Comparison of ENCODE assay signal across 9 cellular contexts in genomic region chr1:11058595-11059165, GRCh38. TPM values are rescaled to one million over a fixed set of nuclear protein-coding genes. Genes with fewer than 3 reads are reported as not detected.
DNase-seq lines count a peak whose midpoint lies in the region; ATAC-seq, FAIRE-seq and TF ChIP-seq lines count a peak whose summit lies in the region.
"Had no signal": no experiment of that assay in that cellular context is flagged by ENCODE, and none has a peak within 500 bp of the region (broad histone marks: within the 10 kb centered on the region; RNA-seq: fewer than 3 reads in every experiment).

No MANE protein-coding gene starts in this region.

- H4K20me1 ChIP-seq in BLaER1 (peaks cover 28% of the 10 kb centered on the region), K562 (replicated peaks; ENCODE audit: control insufficient read depth, insufficient read depth, low read length) (peaks cover 7% of the 10 kb centered on the region)

- in situ Hi-C loops in K562 (cut with MboI), result no loop called here

- peaks cover 11 to 14% (median 14%) of the 10 kb centered on the region in 3 donors for H3K4me1 Mint-ChIP-seq in IgD-negative memory B cell

- H3K36me3 ChIP-seq in BLaER1, result peaks cover 67% of the 10 kb centered on the region
- H3K36me3 ChIP-seq in K562 (ENCODE audit: control insufficient read depth, insufficient read depth, low read length), result peaks cover 63% of the 10 kb centered on the region; the same call in 2 of the 3 replicates
- peaks cover 9% of the 10 kb centered on the region for H3K36me3 ChIP-seq in muscle layer of colon (ENCODE audit: insufficient read depth, low read length)

- H3K4me3 Mint-ChIP-seq in IgD-negative memory B cell, result peak overlapping the region; percentile 89 to 100 (median 97)

- no peak for TF ChIP-seq RAD21 in K562 (CRISPR knock-in tag; conservative IDR thresholded peaks at IDR 0.05 in 1 of 2, IDR thresholded peaks at IDR 0.05 in 1 of 2)

- H3K36me3 Mint-ChIP-seq in IgD-negative memory B cell, result peaks cover 3% of the 10 kb centered on the region

- no peak for TF ChIP-seq EP300 in K562 (IDR thresholded peaks at IDR 0.05; ENCODE audit: low read length)

- H3K27ac Mint-ChIP-seq in IgD-negative memory B cell, result peak overlapping the region in 1 of 3 donors; percentile 92

- H3K4me3 ChIP-seq in BLaER1, result peak overlapping the region; percentile 100
- H3K4me3 ChIP-seq in K562, result peak overlapping the region; percentile 99
- peak overlapping the region; percentile 52 to 58 for H3K4me3 ChIP-seq in muscle layer of colon (ENCODE audit: low read depth in 1 of 2, low read length in 2 of 2)

- H3K4me1 ChIP-seq in BLaER1 (peaks cover 33% of the 10 kb centered on the region), K562 (replicated peaks in 1 of 2; ENCODE audit: control insufficient read depth in 2 of 2, insufficient read depth in 2 of 2, low read length in 2 of 2) (peaks cover 8 to 63% of the 10 kb centered on the region in 2 experiments; a peak in 4 of 5 replicates), muscle layer of colon (ENCODE audit: insufficient read depth, low read length) (peaks cover 19% of the 10 kb centered on the region)

- WGBS in K562 (ENCODE audit: insufficient coverage, low coverage, missing lambda C conversion rate), result 22% methylated on average over 25 of the region's 28 CpGs

- H3K27me3 ChIP-seq in BLaER1, result no peaks in the 10 kb centered on the region
- no peaks in the 10 kb centered on the region for H3K27me3 ChIP-seq in K562 (ENCODE audit: control insufficient read depth in 2 of 2, insufficient read depth in 2 of 2, low read length in 2 of 2)
- no peaks in the 10 kb centered on the region for H3K27me3 ChIP-seq in muscle layer of colon (ENCODE audit: control insufficient read depth in 1 of 2, insufficient read depth in 2 of 2, low read length in 2 of 2)

- TSS peak; percentile 54 for BruUV-seq in K562 (replicated peaks; lab: Mats Ljungman, UMichigan)

- FAIRE-seq in K562 (lab: Jason Lieb, UNC) (no peak), RCC 7860 (lab: Jason Lieb, UNC) (no peak)

- ATAC-seq in K562, result no peak

- no peaks in the 10 kb centered on the region for H3K9me1 ChIP-seq in K562 (ENCODE audit: control insufficient read depth, insufficient read depth, low read length)

- H3K9ac ChIP-seq in BLaER1 (peak overlapping the region; percentile 97), K562 (ENCODE audit: insufficient read depth in 1 of 2, low read depth in 2 of 2, low read length in 2 of 2) (peak overlapping the region; percentile 82 to 97), muscle layer of colon (ENCODE audit: low read length) (no peak overlapping the region)

- TF ChIP-seq CTCF in K562 (IDR thresholded peaks at IDR 0.05 in 2 of 3, conservative IDR thresholded peaks at IDR 0.05 in 1 of 3; ENCODE audit: insufficient read depth in 2 of 3, low read depth in 1 of 3, low read length in 3 of 3), result no peak
- no peak for TF ChIP-seq CTCF in GM20000 (IDR thresholded peaks at IDR 0.05; ENCODE audit: extremely low read depth, missing control alignments)
- no peak for TF ChIP-seq CTCF in GM10248 (IDR thresholded peaks at IDR 0.05; ENCODE audit: control extremely low read depth, extremely low read depth, low read depth, missing control alignments)

- H3K27ac ChIP-seq in BLaER1 (peak overlapping the region; percentile 96), K562 (ENCODE audit: extremely low read depth, low read depth, low read length) (peak overlapping the region; percentile 79), muscle layer of colon (ENCODE audit: low read depth, low read length) (no peak overlapping the region)

- H3K4me2 ChIP-seq in BLaER1 (peak overlapping the region; percentile 93), K562 (ENCODE audit: insufficient read depth, low read length) (peak overlapping the region; percentile 92)

- no peaks in the 10 kb centered on the region for H3K27me3 Mint-ChIP-seq in IgD-negative memory B cell

- POLR2A ChIA-PET in K562 (lab: Yijun Ruan, JAX), result interaction anchor here (0.6 kb wide), 1 partner anchor 131 kb away, joined by 3 read pairs; the partner anchor contains the start of gene ANGPTL7
- POLR2A ChIA-PET in GM10248 (lab: Yijun Ruan, JAX), result no interaction called here

- CTCF ChIA-PET in K562 (lab: Yijun Ruan, JAX; ENCODE audit: low intra/inter-chr PET ratio), result no interaction called here
- CTCF ChIA-PET in GM10248 (lab: Yijun Ruan, JAX), result interaction anchor here (3.5 kb wide), 1 partner anchor 22 kb away, joined by 37 read pairs; no protein-coding TSS in a partner anchor

- no peak for TF ChIP-seq POLR2A in K562 (conservative IDR thresholded peaks at IDR 0.05)

- peaks cover 44% of the 10 kb centered on the region for H3K79me2 ChIP-seq in K562 (ENCODE audit: control insufficient read depth, insufficient read depth, low read length)

- H3K9me3 ChIP-seq in BLaER1, result no peaks in the 10 kb centered on the region
- no peaks in the 10 kb centered on the region for H3K9me3 ChIP-seq in K562 (replicated peaks; ENCODE audit: control insufficient read depth, insufficient read depth, low read depth, low read length)
- H3K9me3 ChIP-seq in muscle layer of colon (ENCODE audit: low read length), result no peaks in the 10 kb centered on the region

- DNase-seq in K562 (ENCODE audit: extremely low read depth in 1 of 4, low spot score in 3 of 4), result peak in 1 of 4 experiments; percentile 37
- no peak for DNase-seq in GM20000 (ENCODE audit: low spot score)
- no peak for DNase-seq in RCC 7860 (ENCODE audit: low spot score)
- no peak for DNase-seq in GM10248 (ENCODE audit: extremely low spot score)
- no peak for DNase-seq in NAMALWA (ENCODE audit: low spot score)

- no peak overlapping the region for H2AFZ ChIP-seq in K562 (ENCODE audit: low read depth, low read length)

- H3K9me3 Mint-ChIP-seq in IgD-negative memory B cell, result no peaks in the 10 kb centered on the region

- intact Hi-C loops in K562 (cut with micrococcal nuclease), result no loop called here

RNA-seq across cellular contexts. Expression of gene SRM, which starts 1.1 kb away (rescaled TPM):
- polyA plus RNA-seq in IgD-negative memory B cell (93.4 TPM), K562 (2011; rRNA removed) (51.5 and 53.4 TPM in 2 replicates), K562 (2014; fragmentation: Illumina TruSeq; extraction: Trizol) (296 and 340 TPM in 2 replicates), K562 (2014; fragmentation: Nextera tagmentation; extraction: Ambion mirVana) (10 to 100 TPM; 23.9 to 34.1 TPM), K562 (2014; rRNA removed) (143 and 176 TPM in 2 replicates)
- total RNA-seq in K562 (2011; cell fraction: chromatin; rRNA removed; ENCODE audit: low replicate concordance), result 25.5 and 107 TPM in 2 replicates
- 109 and 122 TPM in 2 replicates for total RNA-seq in K562 (2011; cell fraction: nucleolus; rRNA removed)
- total RNA-seq in K562 (2011; cell fraction: nucleoplasm; rRNA removed), result 64.7 and 103 TPM in 2 replicates
- total RNA-seq in K562 (2014; rRNA removed) (93.2 and 164 TPM in 2 replicates), K562 (2014; rRNA removed; fragmentation: Illumina TruSeq; extraction: Trizol) (36.1 and 40.4 TPM in 2 replicates), K562 (2015; rRNA removed; fragmentation: Illumina TruSeq; extraction: Trizol) (82.5 and 95.0 TPM in 2 replicates), K562 (2021) (373 and 403 TPM in 2 replicates)
- polyA plus RNA-seq in K562 (2011; cell fraction: cytosol; rRNA removed), result 100 and 208 TPM in 2 replicates
- 62.9 and 103 TPM in 2 replicates for polyA plus RNA-seq in K562 (2011; cell fraction: nucleus; rRNA removed)
- polyA plus RNA-seq in K562 (2012), result 211 and 367 TPM in 2 replicates
- 55.4 and 73.9 TPM in 2 replicates for polyA minus RNA-seq in K562 (2011; rRNA and poly(A)+ RNA removed)
- 241 and 294 TPM in 2 replicates for polyA minus RNA-seq in K562 (2011; cell fraction: cytosol; rRNA and poly(A)+ RNA removed)
- 35.8 and 45.7 TPM in 2 replicates for polyA minus RNA-seq in K562 (2011; cell fraction: nucleus; rRNA and poly(A)+ RNA removed)

RNA-seq across cellular contexts. Expression of gene MASP2, which starts 11.6 kb away (rescaled TPM):
- polyA plus RNA-seq in IgD-negative memory B cell, result not detected
- total RNA-seq in K562 (2011; cell fraction: chromatin; rRNA removed; ENCODE audit: low replicate concordance), result 0.49 and 1.1 TPM in 2 replicates
- 0.33 and 0.39 TPM in 2 replicates for total RNA-seq in K562 (2011; cell fraction: nucleolus; rRNA removed)
- 0.37 and 0.38 TPM in 2 replicates for total RNA-seq in K562 (2011; cell fraction: nucleoplasm; rRNA removed)
- 0.08 TPM in 1 of 2 replicates, not detected in the other for total RNA-seq in K562 (2014; rRNA removed)
- 0.07 TPM in 1 of 2 replicates, not detected in the other for total RNA-seq in K562 (2014; rRNA removed; fragmentation: Illumina TruSeq; extraction: Trizol)
- not detected in 2 replicates for total RNA-seq in K562 (2015; rRNA removed; fragmentation: Illumina TruSeq; extraction: Trizol)
- total RNA-seq in K562 (2021), result 0.09 and 0.27 TPM in 2 replicates
- 0.03 TPM in 1 of 2 replicates, not detected in the other for polyA plus RNA-seq in K562 (2011; rRNA removed)
- 0.03 and 0.09 TPM in 2 replicates for polyA plus RNA-seq in K562 (2011; cell fraction: cytosol; rRNA removed)
- 0.14 and 0.28 TPM in 2 replicates for polyA plus RNA-seq in K562 (2011; cell fraction: nucleus; rRNA removed)
- polyA plus RNA-seq in K562 (2012), result 0.76 and 1.9 TPM in 2 replicates
- not detected in 2 replicates for polyA plus RNA-seq in K562 (2014; fragmentation: Illumina TruSeq; extraction: Trizol)
- polyA plus RNA-seq in K562 (2014; fragmentation: Nextera tagmentation; extraction: Ambion mirVana), result under 1 TPM; 0.01 to 0.06 TPM
- 0.11 and 0.23 TPM in 2 replicates for polyA plus RNA-seq in K562 (2014; rRNA removed)
- polyA minus RNA-seq in K562 (2011; rRNA and poly(A)+ RNA removed), result not detected in 2 replicates
- polyA minus RNA-seq in K562 (2011; cell fraction: cytosol; rRNA and poly(A)+ RNA removed), result not detected in 2 replicates
- 0.11 and 0.13 TPM in 2 replicates for polyA minus RNA-seq in K562 (2011; cell fraction: nucleus; rRNA and poly(A)+ RNA removed)
- total RNA-seq: myocyte had no signal

RNA-seq across cellular contexts. Expression of gene EXOSC10, which starts 41.0 kb away (rescaled TPM):
- 42.2 TPM for polyA plus RNA-seq in IgD-negative memory B cell
- 296 and 313 TPM in 2 replicates for total RNA-seq in K562 (2011; cell fraction: chromatin; rRNA removed; ENCODE audit: low replicate concordance)
- 135 and 164 TPM in 2 replicates for total RNA-seq in K562 (2011; cell fraction: nucleolus; rRNA removed)
- 188 and 208 TPM in 2 replicates for total RNA-seq in K562 (2011; cell fraction: nucleoplasm; rRNA removed)
- 123 and 125 TPM in 2 replicates for total RNA-seq in K562 (2014; rRNA removed)
- 91.0 and 91.1 TPM in 2 replicates for total RNA-seq in K562 (2014; rRNA removed; fragmentation: Illumina TruSeq; extraction: Trizol)
- total RNA-seq in K562 (2015; rRNA removed; fragmentation: Illumina TruSeq; extraction: Trizol), result 114 and 115 TPM in 2 replicates
- 101 and 105 TPM in 2 replicates for total RNA-seq in K562 (2021)
- 93.8 and 94.1 TPM in 2 replicates for polyA plus RNA-seq in K562 (2011; rRNA removed)
- 72.7 and 82.6 TPM in 2 replicates for polyA plus RNA-seq in K562 (2011; cell fraction: cytosol; rRNA removed)
- 226 and 287 TPM in 2 replicates for polyA plus RNA-seq in K562 (2011; cell fraction: nucleus; rRNA removed)
- polyA plus RNA-seq in K562 (2012), result 75.0 and 77.2 TPM in 2 replicates
- polyA plus RNA-seq in K562 (2014; fragmentation: Illumina TruSeq; extraction: Trizol), result 121 and 146 TPM in 2 replicates
- polyA plus RNA-seq in K562 (2014; fragmentation: Nextera tagmentation; extraction: Ambion mirVana), result 10 to 100 TPM; 23.4 to 61.4 TPM
- polyA plus RNA-seq in K562 (2014; rRNA removed), result 130 and 150 TPM in 2 replicates
- 128 and 135 TPM in 2 replicates for polyA minus RNA-seq in K562 (2011; rRNA and poly(A)+ RNA removed)
- 39.3 and 50.5 TPM in 2 replicates for polyA minus RNA-seq in K562 (2011; cell fraction: cytosol; rRNA and poly(A)+ RNA removed)
- polyA minus RNA-seq in K562 (2011; cell fraction: nucleus; rRNA and poly(A)+ RNA removed), result 64.6 and 144 TPM in 2 replicates

RNA-seq across cellular contexts. Expression of gene TARDBP, which starts 46.2 kb away (rescaled TPM):
- polyA plus RNA-seq in IgD-negative memory B cell, result 59.2 TPM
- total RNA-seq in K562 (2011; cell fraction: chromatin; rRNA removed; ENCODE audit: low replicate concordance), result 242 and 417 TPM in 2 replicates
- total RNA-seq in K562 (2011; cell fraction: nucleolus; rRNA removed), result 197 and 216 TPM in 2 replicates
- 336 and 397 TPM in 2 replicates for total RNA-seq in K562 (2011; cell fraction: nucleoplasm; rRNA removed)
- total RNA-seq in K562 (2014; rRNA removed), result 129 TPM in 2 replicates
- total RNA-seq in K562 (2014; rRNA removed; fragmentation: Illumina TruSeq; extraction: Trizol), result 176 and 198 TPM in 2 replicates
- 206 and 220 TPM in 2 replicates for total RNA-seq in K562 (2015; rRNA removed; fragmentation: Illumina TruSeq; extraction: Trizol)
- 211 and 243 TPM in 2 replicates for total RNA-seq in K562 (2021)
- 220 and 244 TPM in 2 replicates for polyA plus RNA-seq in K562 (2011; rRNA removed)
- polyA plus RNA-seq in K562 (2011; cell fraction: cytosol; rRNA removed), result 83.0 and 130 TPM in 2 replicates
- 341 and 531 TPM in 2 replicates for polyA plus RNA-seq in K562 (2011; cell fraction: nucleus; rRNA removed)
- 176 and 348 TPM in 2 replicates for polyA plus RNA-seq in K562 (2012)
- polyA plus RNA-seq in K562 (2014; fragmentation: Illumina TruSeq; extraction: Trizol), result 358 and 487 TPM in 2 replicates
- polyA plus RNA-seq in K562 (2014; fragmentation: Nextera tagmentation; extraction: Ambion mirVana), result 100 to 1,000 TPM; 122 to 285 TPM
- 403 and 515 TPM in 2 replicates for polyA plus RNA-seq in K562 (2014; rRNA removed)
- 180 and 229 TPM in 2 replicates for polyA minus RNA-seq in K562 (2011; rRNA and poly(A)+ RNA removed)
- 96.8 and 129 TPM in 2 replicates for polyA minus RNA-seq in K562 (2011; cell fraction: cytosol; rRNA and poly(A)+ RNA removed)
- 160 and 216 TPM in 2 replicates for polyA minus RNA-seq in K562 (2011; cell fraction: nucleus; rRNA and poly(A)+ RNA removed)
